In the genomic region with DNA sequence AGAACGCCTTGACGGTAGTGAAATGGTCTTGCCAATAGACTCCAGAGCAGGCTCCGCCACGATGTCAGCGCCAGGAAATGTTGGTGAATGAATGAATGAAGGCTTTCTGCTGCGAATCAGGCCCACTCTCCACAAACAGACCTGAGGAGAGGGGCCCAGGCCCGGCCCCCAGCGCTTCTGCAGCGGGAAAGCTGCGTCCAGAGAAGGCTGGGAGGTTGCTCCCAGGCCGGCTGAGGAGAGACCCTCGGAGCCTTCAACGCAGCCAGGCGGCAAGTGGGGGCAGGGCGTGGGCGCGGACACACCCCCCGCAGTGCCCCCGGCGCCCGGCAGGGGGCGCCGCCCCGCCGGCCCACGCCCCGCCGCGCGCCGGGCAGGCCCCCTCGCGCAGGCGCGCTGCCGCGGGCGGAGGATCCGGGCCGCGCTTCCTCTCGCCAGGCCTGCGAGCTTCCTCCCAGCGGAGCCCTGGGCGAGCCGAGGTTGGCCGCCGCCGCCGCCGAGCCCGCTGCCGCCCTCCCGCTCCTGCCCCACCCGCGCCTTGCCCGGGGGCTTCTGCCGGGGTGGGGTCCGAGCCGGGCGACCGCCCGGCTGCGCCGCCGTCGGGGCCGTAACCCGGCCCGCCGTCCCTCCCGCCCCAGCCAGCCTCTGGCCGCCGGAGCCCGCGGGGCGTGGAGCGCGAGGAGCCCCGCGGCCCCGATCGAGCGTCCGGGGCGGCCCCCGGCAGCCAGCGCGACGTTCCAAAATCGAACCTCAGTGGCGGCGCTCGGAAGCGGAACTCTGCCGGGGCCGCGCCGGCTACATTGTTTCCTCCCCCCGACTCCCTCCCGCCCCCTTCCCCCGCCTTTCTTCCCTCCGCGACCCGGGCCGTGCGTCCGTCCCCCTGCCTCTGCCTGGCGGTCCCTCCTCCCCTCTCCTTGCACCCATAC, we compare ENCODE assay signal across 1 cellular context.
TF ChIP-seq lines count a peak whose summit lies in the region.

Gene CSK (plus strand): TSS at position 408 of the 923 bp plus-strand sequence. CDS start 16,218 bp downstream, outside the sequence.

TF ChIP-seq in IMR-90, 13 proteins besides CTCF, POLR2A, EP300 and RAD21:
- TF ChIP-seq SMC3 (IDR thresholded peaks at IDR 0.05; ENCODE audit: low read depth, low read length) (peak; percentile 30), RFX5 (IDR thresholded peaks at IDR 0.05; ENCODE audit: low read depth, low read length) (no peak), BHLHE40 (IDR thresholded peaks at IDR 0.05; ENCODE audit: low read depth, low read length) (no peak), MXI1 (IDR thresholded peaks at IDR 0.05; ENCODE audit: borderline replicate concordance, low read depth, low read length) (no peak; the same call in 1 of the 2 replicates), FOS (IDR thresholded peaks at IDR 0.05; ENCODE audit: low read depth, low read length) (no peak), USF2 (IDR thresholded peaks at IDR 0.05; ENCODE audit: low read depth, low read length) (no peak), MAFK (IDR thresholded peaks at IDR 0.05; ENCODE audit: low read depth, low read length) (no peak), MAZ (IDR thresholded peaks at IDR 0.05; ENCODE audit: borderline replicate concordance, low read depth, low read length) (peak; percentile 72; the same call in 1 of the 2 replicates)
TF ChIP-seq in IMR-90: peak in this region for 2.
